In genomic region chr1:8407652-8408051, GRCh38 we compare ENCODE assay signal across 10 cellular contexts.
DNase-seq lines count a peak whose midpoint lies in the region; ATAC-seq and TF ChIP-seq lines count a peak whose summit lies in the region.
"Had no signal": no experiment of that assay in that cellular context is flagged by ENCODE, and none has a peak within 500 bp of the region (broad histone marks: within the 10 kb centered on the region; RNA-seq: fewer than 3 reads in every experiment).

No MANE protein-coding gene starts in this region.

- DNase-seq in activated T-cell treated with anti-CD3 and anti-CD28 coated beads, Interleukin-2, amount 50 U/mL, for 24 hours = no peak
- no peak for DNase-seq in activated T-cell treated with anti-CD3 and anti-CD28 coated beads, Interleukin-2, amount 50 U/mL, for 1 hour
- DNase-seq in chondrocyte (ENCODE audit: low spot score) (no peak), tibial artery (no peak), DMS 273 treated with DMSO at 0.1 percent for 48 hours (lab: John Stamatoyannopoulos, UW) (no peak), ecto neural progenitor cell (ENCODE audit: low spot score) (no peak)
- DNase-seq: ACHN; stimulated activated naive CD8-positive, alpha-beta T cell treated with anti-CD3 and anti-CD28 coated beads, Interleukin-15, Interleukin-2, amounts not matched to agents 100 U/mL and 50 U/mL, for 24 hours had no signal

- no peak for ATAC-seq in GM18873 (IDR thresholded peaks at IDR 0.05; ENCODE audit: low FRiP score, unreplicated experiment)
- ATAC-seq: stimulated activated naive CD8-positive, alpha-beta T cell treated with anti-CD3 and anti-CD28 coated beads, Interleukin-15, Interleukin-2, amounts not matched to agents 100 U/mL and 50 U/mL, for 24 hours had no signal

- H3K9me3 Mint-ChIP-seq in activated T-cell treated with anti-CD3 and anti-CD28 coated beads, Interleukin-2, amount 50 U/mL, for 24 hours = no peaks in the 10 kb centered on the region
- H3K9me3 Mint-ChIP-seq in chondrocyte (ENCODE audit: low read depth) = no peaks in the 10 kb centered on the region

- H3K4me1 Mint-ChIP-seq in activated T-cell treated with anti-CD3 and anti-CD28 coated beads, Interleukin-2, amount 50 U/mL, for 24 hours (ENCODE audit: low read depth) = peaks cover 70% of the 10 kb centered on the region
- peaks cover 60% of the 10 kb centered on the region for H3K4me1 Mint-ChIP-seq in chondrocyte (ENCODE audit: low read depth)

- no peak overlapping the region for H3K4me3 Mint-ChIP-seq in activated T-cell treated with anti-CD3 and anti-CD28 coated beads, Interleukin-2, amount 50 U/mL, for 24 hours
- no peak overlapping the region for H3K4me3 Mint-ChIP-seq in chondrocyte (ENCODE audit: unreplicated experiment)

- TF ChIP-seq CTCF in chondrocyte (IDR thresholded peaks at IDR 0.05) (no peak), tibial artery (IDR thresholded peaks at IDR 0.05) (no peak)

- H3K9ac ChIP-seq in muscle layer of colon (ENCODE audit: low read length) = peak overlapping the region; percentile 42

- H3K4me1 ChIP-seq in muscle layer of colon (ENCODE audit: insufficient read depth, low read length) (peaks cover 65% of the 10 kb centered on the region), tibial artery (peaks cover 9 to 78% (median 63%) of the 10 kb centered on the region in 4 donors)

- peak overlapping the region; percentile 86 for H3K27ac Mint-ChIP-seq in activated T-cell treated with anti-CD3 and anti-CD28 coated beads, Interleukin-2, amount 50 U/mL, for 24 hours
- H3K27ac Mint-ChIP-seq in chondrocyte (ENCODE audit: unreplicated experiment) = peak overlapping the region; percentile 75

- H3K4me3 ChIP-seq in muscle layer of colon (ENCODE audit: low read depth in 1 of 2, low read length in 2 of 2) (peak overlapping the region in 1 of 2 donors; percentile 12), tibial artery (peak overlapping the region in 1 of 2 donors; percentile 12)

- H3K36me3 ChIP-seq in muscle layer of colon (ENCODE audit: insufficient read depth, low read length) = no peaks in the 10 kb centered on the region
- H3K36me3 ChIP-seq in tibial artery = peaks cover 0 to 12% (median 9%) of the 10 kb centered on the region in 3 donors

- H3K27ac ChIP-seq in muscle layer of colon (ENCODE audit: low read depth, low read length) = peak overlapping the region; percentile 85
- peak overlapping the region; percentile 69 to 99 for H3K27ac ChIP-seq in tibial artery

- H3K27me3 Mint-ChIP-seq in activated T-cell treated with anti-CD3 and anti-CD28 coated beads, Interleukin-2, amount 50 U/mL, for 24 hours = no peaks in the 10 kb centered on the region
- H3K27me3 Mint-ChIP-seq in chondrocyte (ENCODE audit: low read depth) = no peaks in the 10 kb centered on the region

- no peaks in the 10 kb centered on the region for H3K9me3 ChIP-seq in muscle layer of colon (ENCODE audit: low read length)
- H3K9me3 ChIP-seq in tibial artery = no peaks in the 10 kb centered on the region

- H3K27me3 ChIP-seq in muscle layer of colon (ENCODE audit: control insufficient read depth in 1 of 2, insufficient read depth in 2 of 2, low read length in 2 of 2) (no peaks in the 10 kb centered on the region), tibial artery (no peaks in the 10 kb centered on the region)

- peaks cover 78% of the 10 kb centered on the region for H3K36me3 Mint-ChIP-seq in activated T-cell treated with anti-CD3 and anti-CD28 coated beads, Interleukin-2, amount 50 U/mL, for 24 hours (ENCODE audit: low read depth)
- H3K36me3 Mint-ChIP-seq in chondrocyte (ENCODE audit: low read depth) = peaks cover 12% of the 10 kb centered on the region

- intact Hi-C loops in tibial artery (cut with DNase I; ENCODE audit: low total_unique reads) = no loop called here
